In the genomic region with DNA sequence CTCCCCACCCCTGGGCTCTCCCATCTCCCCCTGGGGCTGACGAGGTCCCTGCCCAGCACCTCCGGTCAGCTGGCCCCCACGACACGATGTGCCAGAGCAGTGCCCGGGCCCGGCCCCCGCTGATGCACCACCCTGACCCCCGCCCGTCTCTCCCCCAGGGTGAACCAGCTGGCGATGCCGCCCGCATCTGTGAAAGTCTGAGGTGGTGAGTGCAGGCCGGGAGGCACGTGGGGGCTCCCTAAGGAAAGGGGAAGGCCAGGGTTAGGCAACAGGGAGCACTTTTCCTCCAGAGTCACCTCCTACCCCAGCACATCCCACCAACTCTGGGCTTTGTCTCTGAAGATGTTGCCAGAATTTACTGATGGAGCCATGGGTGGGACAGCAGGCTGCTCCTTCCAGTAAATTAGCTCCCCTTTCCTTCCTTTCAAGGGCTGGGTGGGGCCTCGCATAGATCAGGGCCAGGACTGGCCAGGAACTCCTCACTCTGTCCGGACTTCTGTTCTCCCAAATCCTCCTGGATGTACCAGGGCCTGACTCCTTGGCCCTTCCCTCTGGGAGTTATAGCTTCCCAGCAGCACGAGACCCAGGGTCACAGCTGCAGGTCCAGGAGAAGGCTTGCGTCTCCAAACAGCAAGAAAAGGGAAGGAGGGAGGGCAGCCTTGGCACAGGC, we compare ENCODE assay signal across 12 cellular contexts. TPM values are rescaled to one million over a fixed set of nuclear protein-coding genes. Genes with fewer than 3 reads are reported as not detected.
DNase-seq lines count a peak whose midpoint lies in the region; ATAC-seq, FAIRE-seq and TF ChIP-seq lines count a peak whose summit lies in the region.
"Had no signal": no experiment of that assay in that cellular context is flagged by ENCODE, and none has a peak within 500 bp of the region (broad histone marks: within the 10 kb centered on the region; RNA-seq: fewer than 3 reads in every experiment).

No MANE protein-coding gene starts in this region.

- BruUV-seq in HCT116 (replicated peaks; lab: Mats Ljungman, UMichigan), result TSS peak; percentile 5
- no TSS peak for BruUV-seq in K562 (replicated peaks; lab: Mats Ljungman, UMichigan)
- no TSS peak for BruUV-seq in Caco-2 (replicated peaks; lab: Mats Ljungman, UMichigan)

- H3K36me3 ChIP-seq in HCT116 (ENCODE audit: control insufficient read depth in 1 of 2, insufficient read depth in 2 of 2, low read length in 2 of 2) (peaks cover 12 to 27% of the 10 kb centered on the region in 2 experiments; a peak in 3 of 4 replicates), K562 (ENCODE audit: control insufficient read depth, insufficient read depth, low read length) (peaks cover 47% of the 10 kb centered on the region; the same call in 1 of the 3 replicates), Caco-2 (ENCODE audit: control insufficient read depth, insufficient read depth, low read length) (no peaks in the 10 kb centered on the region)

- H3K9me1 ChIP-seq in K562 (ENCODE audit: control insufficient read depth, insufficient read depth, low read length), result no peaks in the 10 kb centered on the region

- in situ Hi-C loops in K562 (cut with MboI), result no loop called here

- H3K9me2 ChIP-seq in HCT116 (ENCODE audit: insufficient read depth), result no peaks in the 10 kb centered on the region

- H2AFZ ChIP-seq in HCT116 (ENCODE audit: low read depth, low read length, poor library complexity, severe bottlenecking) (no peak overlapping the region), K562 (ENCODE audit: low read depth, low read length) (no peak overlapping the region)

- CTCF ChIA-PET in HCT116 (lab: Charles Lee) (interaction anchor here (0.6 to 1.5 kb wide), 2 partner anchors 30 to 525 kb away, joined by 3 to 5 read pairs; no protein-coding TSS in a partner anchor), K562 (lab: Yijun Ruan, JAX; ENCODE audit: low intra/inter-chr PET ratio) (no interaction called here), Caco-2 (lab: Charles Lee) (interaction anchor here (0.6 kb wide), 2 partner anchors 20 to 72 kb away, joined by 7 to 9 read pairs; no protein-coding TSS in a partner anchor)

- H3K27me3 ChIP-seq in HCT116 (ENCODE audit: insufficient read depth, low read length), result no peaks in the 10 kb centered on the region
- H3K27me3 ChIP-seq in K562 (ENCODE audit: control insufficient read depth in 2 of 2, insufficient read depth in 2 of 2, low read length in 2 of 2), result peaks cover 0 to 11% of the 10 kb centered on the region in 2 experiments; a peak in 3 of 5 replicates
- H3K27me3 ChIP-seq in Caco-2 (replicated peaks; ENCODE audit: control insufficient read depth, insufficient read depth, low read length), result no peaks in the 10 kb centered on the region

- no peak for TF ChIP-seq EP300 in K562 (IDR thresholded peaks at IDR 0.05; ENCODE audit: low read length)

- POLR2A ChIA-PET in HCT116 (lab: Charles Lee), result no interaction called here
- POLR2A ChIA-PET in K562 (lab: Yijun Ruan, JAX), result interaction anchor here (0.6 to 1.2 kb wide), 2 partner anchors 9 to 33 kb away, joined by 3 read pairs; no protein-coding TSS in a partner anchor
- POLR2A ChIA-PET in Caco-2 (lab: Charles Lee), result no interaction called here

- TF ChIP-seq RAD21 in HCT116 (IDR thresholded peaks at IDR 0.05; ENCODE audit: low read depth), result no peak
- TF ChIP-seq RAD21 in K562 (CRISPR knock-in tag; conservative IDR thresholded peaks at IDR 0.05 in 1 of 2, IDR thresholded peaks at IDR 0.05 in 1 of 2), result no peak

- H3K27ac Mint-ChIP-seq in Caco-2 (ENCODE audit: unreplicated experiment), result no peak overlapping the region
- H3K27ac Mint-ChIP-seq: activated naive CD8-positive, alpha-beta T cell treated with anti-CD3 and anti-CD28 coated beads, Interleukin-2, amount 10 ng/mL, durations not matched to agents 7 days and 5 days; natural killer cell had no signal

- ATAC-seq in HCT116 (no peak), K562 (peak; percentile 4)
- ATAC-seq: natural killer cell had no signal

- no peaks in the 10 kb centered on the region for H3K27me3 Mint-ChIP-seq in Caco-2 (ENCODE audit: insufficient read depth, unreplicated experiment)

- no peaks in the 10 kb centered on the region for H3K9me3 ChIP-seq in HCT116 (ENCODE audit: control insufficient read depth in 1 of 2, insufficient read depth in 1 of 2, low read depth in 1 of 2, low read length in 2 of 2)
- H3K9me3 ChIP-seq in K562 (replicated peaks; ENCODE audit: control insufficient read depth, insufficient read depth, low read depth, low read length), result no peaks in the 10 kb centered on the region
- H3K9me3 ChIP-seq in Caco-2, result no peaks in the 10 kb centered on the region

- no peak overlapping the region for H3K4me3 ChIP-seq in HCT116 (replicated peaks in 1 of 2; ENCODE audit: low read depth in 1 of 2, low read length in 2 of 2)
- H3K4me3 ChIP-seq in K562, result no peak overlapping the region
- no peak overlapping the region for H3K4me3 ChIP-seq in Caco-2 (ENCODE audit: low read depth, low read length)

- H3K9ac ChIP-seq in HCT116 (ENCODE audit: low read length) (no peak overlapping the region), K562 (ENCODE audit: insufficient read depth in 1 of 2, low read depth in 2 of 2, low read length in 2 of 2) (peak overlapping the region in 1 of 2 experiments; percentile 79; a peak in 2 of 4 replicates)

- peaks cover 32% of the 10 kb centered on the region for H3K36me3 Mint-ChIP-seq in Caco-2 (ENCODE audit: insufficient read depth, unreplicated experiment)
- H3K36me3 Mint-ChIP-seq: natural killer cell had no signal

- H3K4me1 ChIP-seq in HCT116 (ENCODE audit: control insufficient read depth in 1 of 2, insufficient read depth in 2 of 2, low read length in 2 of 2) (peaks cover 8 to 19% of the 10 kb centered on the region in 2 experiments; a peak in 3 of 4 replicates), K562 (replicated peaks in 1 of 2; ENCODE audit: control insufficient read depth in 2 of 2, insufficient read depth in 2 of 2, low read length in 2 of 2) (peaks cover 0 to 72% of the 10 kb centered on the region in 2 experiments; a peak in 3 of 5 replicates), Caco-2 (no peaks in the 10 kb centered on the region)

- TF ChIP-seq CTCF in HCT116 (IDR thresholded peaks at IDR 0.05 in 2 of 3, conservative IDR thresholded peaks at IDR 0.05 in 1 of 3; ENCODE audit: borderline replicate concordance in 1 of 3, insufficient read depth in 1 of 3, low read depth in 2 of 3, low read length in 2 of 3) (no peak), K562 (IDR thresholded peaks at IDR 0.05 in 2 of 3, conservative IDR thresholded peaks at IDR 0.05 in 1 of 3; ENCODE audit: insufficient read depth in 2 of 3, low read depth in 1 of 3, low read length in 3 of 3) (no peak), D721Med (IDR thresholded peaks at IDR 0.05; ENCODE audit: insufficient read depth, missing control alignments) (no peak), Caco-2 (IDR thresholded peaks at IDR 0.05; ENCODE audit: insufficient read depth in 1 of 2, low read depth in 1 of 2, low read length in 1 of 2, severe bottlenecking in 1 of 2, unreplicated experiment in 1 of 2) (no peak)

- H3K4me1 Mint-ChIP-seq in Caco-2 (ENCODE audit: low read depth, unreplicated experiment), result no peaks in the 10 kb centered on the region

- H3K27ac ChIP-seq in HCT116 (ENCODE audit: low read depth, low read length) (peak overlapping the region; percentile 38; the same call in 1 of the 2 replicates), K562 (ENCODE audit: extremely low read depth, low read depth, low read length) (no peak overlapping the region), substantia nigra (ENCODE audit: low read depth, low read length, poor library complexity, severe bottlenecking) (peak overlapping the region; percentile 100)

- 80% methylated on average over 1 of the region's 18 CpGs for WGBS in K562 (ENCODE audit: insufficient coverage, low coverage, missing lambda C conversion rate)

- DNase-seq in HCT116 (ENCODE audit: low read depth, low spot score) (no peak), K562 (ENCODE audit: extremely low read depth in 1 of 4, low spot score in 3 of 4) (no peak), iris pigment epithelial cell (ENCODE audit: low read depth) (peak; percentile 29), substantia nigra (lab: John Stamatoyannopoulos, UW) (peak in 19 of 49 donors; percentile 23 to 69 (median 51)), D721Med (ENCODE audit: insufficient read length, low spot score) (no peak), Caco-2 (no peak), NCI-H446 (lab: John Stamatoyannopoulos, UW) (no peak), NCI-H187 treated with DMSO at 0.1 percent for 48 hours (lab: John Stamatoyannopoulos, UW) (no peak)
- DNase-seq: activated naive CD8-positive, alpha-beta T cell treated with anti-CD3 and anti-CD28 coated beads, Interleukin-2, amount 10 ng/mL, durations not matched to agents 7 days and 5 days; natural killer cell had no signal

- H3K79me2 ChIP-seq in HCT116 (ENCODE audit: insufficient read depth, low read length) (no peaks in the 10 kb centered on the region), K562 (ENCODE audit: control insufficient read depth, insufficient read depth, low read length) (no peaks in the 10 kb centered on the region)

- H4K20me1 ChIP-seq in HCT116 (ENCODE audit: insufficient read depth) (no peaks in the 10 kb centered on the region; the same call in 1 of the 2 replicates), K562 (replicated peaks; ENCODE audit: control insufficient read depth, insufficient read depth, low read length) (peaks cover 4% of the 10 kb centered on the region; the same call in 1 of the 2 replicates)

- no peaks in the 10 kb centered on the region for H3K9me3 Mint-ChIP-seq in Caco-2 (ENCODE audit: unreplicated experiment)
- H3K9me3 Mint-ChIP-seq: activated naive CD8-positive, alpha-beta T cell treated with anti-CD3 and anti-CD28 coated beads, Interleukin-2, amount 10 ng/mL, durations not matched to agents 7 days and 5 days; natural killer cell had no signal

- TF ChIP-seq POLR2A in HCT116 (IDR thresholded peaks at IDR 0.05; ENCODE audit: borderline replicate concordance, extremely low read depth, insufficient read depth, insufficient read length), result no peak
- TF ChIP-seq POLR2A in K562 (conservative IDR thresholded peaks at IDR 0.05), result peak; percentile 22; the same call in 1 of the 2 replicates

- intact Hi-C loops in HCT116 (cut with micrococcal nuclease) (no loop called here), K562 (cut with micrococcal nuclease) (no loop called here), Caco-2 (cut with micrococcal nuclease; ENCODE audit: unreplicated experiment) (no loop called here)

- no peak overlapping the region for H3K4me3 Mint-ChIP-seq in Caco-2 (ENCODE audit: unreplicated experiment)
- H3K4me3 Mint-ChIP-seq: activated naive CD8-positive, alpha-beta T cell treated with anti-CD3 and anti-CD28 coated beads, Interleukin-2, amount 10 ng/mL, durations not matched to agents 7 days and 5 days; natural killer cell had no signal

- H3K4me2 ChIP-seq in HCT116 (ENCODE audit: low read length), result no peak overlapping the region
- no peak overlapping the region for H3K4me2 ChIP-seq in K562 (ENCODE audit: insufficient read depth, low read length)

- RAD21 ChIA-PET in HCT116 (lab: Charles Lee; ENCODE audit: low non-redundant PET in 1 of 2, low total read pairs in 2 of 2, uncharacterized antibody in 2 of 2, unreplicated experiment in 2 of 2), result interaction anchor here in 1 of 2 experiments (0.6 kb wide), 1 partner anchor 114 kb away, joined by 3 read pairs; no protein-coding TSS in a partner anchor

- FAIRE-seq in K562 (lab: Jason Lieb, UNC) (no peak), D721Med (lab: Jason Lieb, UNC) (no peak)
- FAIRE-seq: GM19239 had no signal

RNA-seq across cellular contexts. Expression of a gene that starts 18.3 kb away (rescaled TPM):
- total RNA-seq in HCT116 (2021; ENCODE audit: unreplicated experiment), result 130 TPM
- 64.6 and 68.0 TPM in 2 replicates for polyA plus RNA-seq in HCT116 (2012)
- total RNA-seq in K562 (2011; cell fraction: chromatin; rRNA removed; ENCODE audit: low replicate concordance), result 95.2 and 270 TPM in 2 replicates
- 174 and 191 TPM in 2 replicates for total RNA-seq in K562 (2011; cell fraction: nucleolus; rRNA removed)
- 98.3 and 111 TPM in 2 replicates for total RNA-seq in K562 (2011; cell fraction: nucleoplasm; rRNA removed)
- 109 and 132 TPM in 2 replicates for total RNA-seq in K562 (2014; rRNA removed)
- 19.8 and 23.3 TPM in 2 replicates for total RNA-seq in K562 (2014; rRNA removed; fragmentation: Illumina TruSeq; extraction: Trizol)
- total RNA-seq in K562 (2015; rRNA removed; fragmentation: Illumina TruSeq; extraction: Trizol), result 47.2 and 47.6 TPM in 2 replicates
- 107 and 114 TPM in 2 replicates for total RNA-seq in K562 (2021)
- 17.7 and 32.4 TPM in 2 replicates for polyA plus RNA-seq in K562 (2011; rRNA removed)
- polyA plus RNA-seq in K562 (2011; cell fraction: cytosol; rRNA removed), result 16.3 and 33.1 TPM in 2 replicates
- 131 and 209 TPM in 2 replicates for polyA plus RNA-seq in K562 (2011; cell fraction: nucleus; rRNA removed)
- 37.2 and 61.4 TPM in 2 replicates for polyA plus RNA-seq in K562 (2012)
- 70.7 and 73.8 TPM in 2 replicates for polyA plus RNA-seq in K562 (2014; fragmentation: Illumina TruSeq; extraction: Trizol)
- 1 to 10 TPM; 2.0 to 2.4 TPM for polyA plus RNA-seq in K562 (2014; fragmentation: Nextera tagmentation; extraction: Ambion mirVana)
- polyA plus RNA-seq in K562 (2014; rRNA removed), result 69.7 and 77.2 TPM in 2 replicates
- 23.5 and 30.7 TPM in 2 replicates for polyA minus RNA-seq in K562 (2011; rRNA and poly(A)+ RNA removed)
- 53.6 and 56.5 TPM in 2 replicates for polyA minus RNA-seq in K562 (2011; cell fraction: cytosol; rRNA and poly(A)+ RNA removed)
- 54.6 and 62.6 TPM in 2 replicates for polyA minus RNA-seq in K562 (2011; cell fraction: nucleus; rRNA and poly(A)+ RNA removed)
- 44.5 and 47.4 TPM in 2 replicates for total RNA-seq in Caco-2 (2022)

RNA-seq across cellular contexts. Expression of a gene that starts 23.5 kb away (rescaled TPM):
- total RNA-seq in HCT116 (2021; ENCODE audit: unreplicated experiment), result 0.10 TPM
- polyA plus RNA-seq in HCT116 (2012), result 0.03 TPM in 1 of 2 replicates, not detected in the other
- total RNA-seq in K562 (2011; cell fraction: chromatin; rRNA removed; ENCODE audit: low replicate concordance), result not detected in 2 replicates
- total RNA-seq in K562 (2011; cell fraction: nucleolus; rRNA removed), result not detected in 2 replicates
- total RNA-seq in K562 (2011; cell fraction: nucleoplasm; rRNA removed), result not detected in 2 replicates
- not detected in 2 replicates for total RNA-seq in K562 (2014; rRNA removed)
- not detected in 2 replicates for total RNA-seq in K562 (2014; rRNA removed; fragmentation: Illumina TruSeq; extraction: Trizol)
- not detected in 2 replicates for total RNA-seq in K562 (2015; rRNA removed; fragmentation: Illumina TruSeq; extraction: Trizol)
- total RNA-seq in K562 (2021), result 0.09 TPM in 1 of 2 replicates, not detected in the other
- not detected in 2 replicates for polyA plus RNA-seq in K562 (2011; rRNA removed)
- polyA plus RNA-seq in K562 (2011; cell fraction: cytosol; rRNA removed), result not detected in 2 replicates
- not detected in 2 replicates for polyA plus RNA-seq in K562 (2011; cell fraction: nucleus; rRNA removed)
- polyA plus RNA-seq in K562 (2012), result not detected in 2 replicates
- not detected in 2 replicates for polyA plus RNA-seq in K562 (2014; fragmentation: Illumina TruSeq; extraction: Trizol)
- polyA plus RNA-seq in K562 (2014; fragmentation: Nextera tagmentation; extraction: Ambion mirVana), result not detected
- 0.42 TPM in 1 of 2 replicates, not detected in the other for polyA plus RNA-seq in K562 (2014; rRNA removed)
- not detected in 2 replicates for polyA minus RNA-seq in K562 (2011; rRNA and poly(A)+ RNA removed)
- polyA minus RNA-seq in K562 (2011; cell fraction: cytosol; rRNA and poly(A)+ RNA removed), result not detected in 2 replicates
- polyA minus RNA-seq in K562 (2011; cell fraction: nucleus; rRNA and poly(A)+ RNA removed), result not detected in 2 replicates
- total RNA-seq in Caco-2 (2022), result not detected in 2 replicates
- total RNA-seq: activated naive CD8-positive, alpha-beta T cell treated with anti-CD3 and anti-CD28 coated beads, Interleukin-2, amount 10 ng/mL, durations not matched to agents 7 days and 5 days; natural killer cell; OCI-LY7 had no signal

RNA-seq across cellular contexts. Expression of a gene that starts 38.2 kb away (rescaled TPM):
- total RNA-seq in HCT116 (2021; ENCODE audit: unreplicated experiment) (1.6 TPM), K562 (2014; rRNA removed) (not detected in 2 replicates), K562 (2014; rRNA removed; fragmentation: Illumina TruSeq; extraction: Trizol) (not detected in 2 replicates), K562 (2015; rRNA removed; fragmentation: Illumina TruSeq; extraction: Trizol) (not detected in 2 replicates), K562 (2021) (0.07 TPM in 1 of 2 replicates, not detected in the other), Caco-2 (2022) (1.00 TPM in 2 replicates)
- 4.5 and 5.8 TPM in 2 replicates for polyA plus RNA-seq in HCT116 (2012)
- not detected in 2 replicates for total RNA-seq in K562 (2011; cell fraction: chromatin; rRNA removed; ENCODE audit: low replicate concordance)
- not detected in 2 replicates for total RNA-seq in K562 (2011; cell fraction: nucleolus; rRNA removed)
- total RNA-seq in K562 (2011; cell fraction: nucleoplasm; rRNA removed), result not detected in 2 replicates
- polyA plus RNA-seq in K562 (2011; rRNA removed) (0.06 TPM in 1 of 2 replicates, not detected in the other), K562 (2014; fragmentation: Illumina TruSeq; extraction: Trizol) (not detected in 2 replicates), K562 (2014; fragmentation: Nextera tagmentation; extraction: Ambion mirVana) (not detected), K562 (2014; rRNA removed) (not detected in 2 replicates)
- 0.03 and 0.07 TPM in 2 replicates for polyA plus RNA-seq in K562 (2011; cell fraction: cytosol; rRNA removed)
- not detected in 2 replicates for polyA plus RNA-seq in K562 (2011; cell fraction: nucleus; rRNA removed)
- 0.12 and 0.76 TPM in 2 replicates for polyA plus RNA-seq in K562 (2012)
- not detected in 2 replicates for polyA minus RNA-seq in K562 (2011; rRNA and poly(A)+ RNA removed)
- polyA minus RNA-seq in K562 (2011; cell fraction: cytosol; rRNA and poly(A)+ RNA removed), result not detected in 2 replicates
- polyA minus RNA-seq in K562 (2011; cell fraction: nucleus; rRNA and poly(A)+ RNA removed), result not detected in 2 replicates

RNA-seq across cellular contexts. Expression of a gene that starts 47.5 kb away (rescaled TPM):
- total RNA-seq in HCT116 (2021; ENCODE audit: unreplicated experiment) (2.3 TPM), K562 (2014; rRNA removed) (not detected in 2 replicates), K562 (2014; rRNA removed; fragmentation: Illumina TruSeq; extraction: Trizol) (not detected in 2 replicates), K562 (2015; rRNA removed; fragmentation: Illumina TruSeq; extraction: Trizol) (not detected in 2 replicates), K562 (2021) (not detected in 2 replicates), Caco-2 (2022) (38.8 and 39.3 TPM in 2 replicates)
- 1.2 and 1.7 TPM in 2 replicates for polyA plus RNA-seq in HCT116 (2012)
- total RNA-seq in K562 (2011; cell fraction: chromatin; rRNA removed; ENCODE audit: low replicate concordance), result not detected in 2 replicates
- total RNA-seq in K562 (2011; cell fraction: nucleolus; rRNA removed), result not detected in 2 replicates
- total RNA-seq in K562 (2011; cell fraction: nucleoplasm; rRNA removed), result not detected in 2 replicates
- polyA plus RNA-seq in K562 (2011; rRNA removed) (0.04 TPM in 1 of 2 replicates, not detected in the other), K562 (2014; fragmentation: Illumina TruSeq; extraction: Trizol) (not detected in 2 replicates), K562 (2014; fragmentation: Nextera tagmentation; extraction: Ambion mirVana) (not detected), K562 (2014; rRNA removed) (not detected in 2 replicates)
- not detected in 2 replicates for polyA plus RNA-seq in K562 (2011; cell fraction: cytosol; rRNA removed)
- polyA plus RNA-seq in K562 (2011; cell fraction: nucleus; rRNA removed), result not detected in 2 replicates
- polyA plus RNA-seq in K562 (2012), result not detected in 2 replicates
- polyA minus RNA-seq in K562 (2011; rRNA and poly(A)+ RNA removed), result not detected in 2 replicates
- polyA minus RNA-seq in K562 (2011; cell fraction: cytosol; rRNA and poly(A)+ RNA removed), result not detected in 2 replicates
- not detected in 2 replicates for polyA minus RNA-seq in K562 (2011; cell fraction: nucleus; rRNA and poly(A)+ RNA removed)
- total RNA-seq: activated naive CD8-positive, alpha-beta T cell treated with anti-CD3 and anti-CD28 coated beads, Interleukin-2, amount 10 ng/mL, durations not matched to agents 7 days and 5 days; natural killer cell; OCI-LY7 had no signal
